ENCODE assay signal across 1 cellular context in the genomic region with DNA sequence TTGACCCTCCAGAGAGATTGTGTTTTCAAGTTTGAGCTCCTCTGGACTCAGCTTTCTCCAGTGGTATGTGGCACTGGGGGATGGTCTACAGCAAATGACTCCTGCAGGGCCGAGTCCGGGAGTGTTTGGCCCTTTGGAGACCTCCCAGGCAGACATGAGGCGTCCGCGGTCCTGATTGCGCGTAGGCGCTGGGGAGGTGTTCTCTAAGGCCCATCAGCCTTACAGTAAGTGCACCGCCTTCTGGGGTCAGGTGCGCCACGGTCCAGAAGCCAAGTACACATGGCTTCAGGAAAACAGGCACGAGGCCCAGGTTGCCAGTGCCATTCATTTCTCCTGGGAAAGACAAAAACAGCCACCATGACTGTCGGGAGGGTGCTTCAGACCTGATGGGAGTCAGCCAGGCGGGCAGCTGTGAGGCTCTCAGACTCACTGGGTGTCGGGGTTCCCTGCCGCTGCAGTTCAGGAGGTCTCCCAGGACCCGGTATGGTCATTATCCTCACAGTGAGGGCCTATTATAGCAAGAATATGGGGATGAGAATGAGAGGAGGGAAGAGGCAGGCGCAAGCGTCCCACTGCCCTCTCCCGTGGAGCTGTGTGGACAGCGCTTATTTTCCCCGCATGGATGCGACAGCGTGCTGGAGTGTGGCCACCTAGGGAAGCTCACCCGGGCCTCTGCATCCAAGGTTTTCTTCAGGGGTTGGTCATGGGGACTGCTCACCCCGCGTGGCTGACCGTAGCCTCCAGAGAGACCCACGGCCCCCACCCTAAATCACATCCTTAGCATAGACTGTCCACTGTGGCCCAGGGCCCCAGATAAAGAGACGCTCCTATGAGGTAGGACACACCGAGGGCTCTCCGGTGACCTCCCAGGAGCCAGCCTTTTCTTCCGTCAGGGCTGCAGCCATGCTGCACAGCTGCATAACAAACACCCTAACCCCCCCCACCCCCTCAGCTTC.
TF ChIP-seq lines count a peak whose summit lies in the region.

No MANE protein-coding gene starts in this region.

TF ChIP-seq in GM23338, 12 proteins besides CTCF, POLR2A, EP300 and RAD21 (continued from another document):
- no peak for TF ChIP-seq ZNF462 (CRISPR knock-in tag; IDR thresholded peaks at IDR 0.05)
- TF ChIP-seq, protein P1, sequence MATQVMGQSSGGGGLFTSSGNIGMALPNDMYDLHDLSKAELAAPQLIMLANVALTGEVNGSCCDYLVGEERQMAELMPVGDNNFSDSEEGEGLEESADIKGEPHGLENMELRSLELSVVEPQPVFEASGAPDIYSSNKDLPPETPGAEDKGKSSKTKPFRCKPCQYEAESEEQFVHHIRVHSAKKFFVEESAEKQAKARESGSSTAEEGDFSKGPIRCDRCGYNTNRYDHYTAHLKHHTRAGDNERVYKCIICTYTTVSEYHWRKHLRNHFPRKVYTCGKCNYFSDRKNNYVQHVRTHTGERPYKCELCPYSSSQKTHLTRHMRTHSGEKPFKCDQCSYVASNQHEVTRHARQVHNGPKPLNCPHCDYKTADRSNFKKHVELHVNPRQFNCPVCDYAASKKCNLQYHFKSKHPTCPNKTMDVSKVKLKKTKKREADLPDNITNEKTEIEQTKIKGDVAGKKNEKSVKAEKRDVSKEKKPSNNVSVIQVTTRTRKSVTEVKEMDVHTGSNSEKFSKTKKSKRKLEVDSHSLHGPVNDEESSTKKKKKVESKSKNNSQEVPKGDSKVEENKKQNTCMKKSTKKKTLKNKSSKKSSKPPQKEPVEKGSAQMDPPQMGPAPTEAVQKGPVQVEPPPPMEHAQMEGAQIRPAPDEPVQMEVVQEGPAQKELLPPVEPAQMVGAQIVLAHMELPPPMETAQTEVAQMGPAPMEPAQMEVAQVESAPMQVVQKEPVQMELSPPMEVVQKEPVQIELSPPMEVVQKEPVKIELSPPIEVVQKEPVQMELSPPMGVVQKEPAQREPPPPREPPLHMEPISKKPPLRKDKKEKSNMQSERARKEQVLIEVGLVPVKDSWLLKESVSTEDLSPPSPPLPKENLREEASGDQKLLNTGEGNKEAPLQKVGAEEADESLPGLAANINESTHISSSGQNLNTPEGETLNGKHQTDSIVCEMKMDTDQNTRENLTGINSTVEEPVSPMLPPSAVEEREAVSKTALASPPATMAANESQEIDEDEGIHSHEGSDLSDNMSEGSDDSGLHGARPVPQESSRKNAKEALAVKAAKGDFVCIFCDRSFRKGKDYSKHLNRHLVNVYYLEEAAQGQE (IDR thresholded peaks at IDR 0.05; ENCODE audit: unreplicated experiment) = no peak
- TF ChIP-seq JUNB (IDR thresholded peaks at IDR 0.05; ENCODE audit: unreplicated experiment) = no peak
- TF ChIP-seq ZNF114 (CRISPR knock-in tag; IDR thresholded peaks at IDR 0.05) = no peak
- no peak for TF ChIP-seq ETS1 (IDR thresholded peaks at IDR 0.05)
- no peak for TF ChIP-seq POLR2AphosphoS5 (IDR thresholded peaks at IDR 0.05; ENCODE audit: low read depth)
- TF ChIP-seq CREB1 (CRISPR knock-in tag; IDR thresholded peaks at IDR 0.05; ENCODE audit: low read depth) = no peak
